Comparison of ENCODE assay signal across 14 cellular contexts in genomic region chr15:75663931-75664421, GRCh38. TPM values are rescaled to one million over a fixed set of nuclear protein-coding genes. Genes with fewer than 3 reads are reported as not detected.
DNase-seq lines count a peak whose midpoint lies in the region; ATAC-seq, FAIRE-seq and TF ChIP-seq lines count a peak whose summit lies in the region.
"Had no signal": no experiment of that assay in that cellular context is flagged by ENCODE, and none has a peak within 500 bp of the region (broad histone marks: within the 10 kb centered on the region; RNA-seq: fewer than 3 reads in every experiment).

No MANE protein-coding gene starts in this region.

- H4K20me1 ChIP-seq in astrocyte (ENCODE audit: insufficient read depth, low read length), result peaks cover 5% of the 10 kb centered on the region
- H4K20me1 ChIP-seq in HepG2 (ENCODE audit: insufficient read depth, low read length), result no peaks in the 10 kb centered on the region

- H3K36me3 ChIP-seq in astrocyte (ENCODE audit: insufficient read depth, low read length), result no peaks in the 10 kb centered on the region
- peaks cover 0 to 5% of the 10 kb centered on the region in 2 experiments; a peak in 2 of 5 replicates for H3K36me3 ChIP-seq in HepG2 (replicated peaks in 1 of 2; ENCODE audit: control insufficient read depth in 1 of 2, insufficient read depth in 2 of 2, low read length in 2 of 2)
- peaks cover 0 to 21% (median 17%) of the 10 kb centered on the region in 5 donors for H3K36me3 ChIP-seq in subcutaneous abdominal adipose tissue (ENCODE audit: control insufficient read depth in 5 of 5, insufficient read depth in 5 of 5, low read length in 5 of 5)
- H3K36me3 ChIP-seq in BE2C, result no peaks in the 10 kb centered on the region
- H3K36me3 ChIP-seq in testis (ENCODE audit: low read depth, missing control alignments), result no peaks in the 10 kb centered on the region

- no peak for FAIRE-seq in astrocyte (lab: Jason Lieb, UNC)
- peak; percentile 39 for FAIRE-seq in HepG2 (lab: Jason Lieb, UNC)

- ATAC-seq in HepG2, result peak; percentile 17
- ATAC-seq: heart left ventricle, WTC11 had no signal

- peaks cover 11% of the 10 kb centered on the region for H3K79me2 ChIP-seq in astrocyte (ENCODE audit: insufficient read depth, low read length)
- no peaks in the 10 kb centered on the region for H3K79me2 ChIP-seq in HepG2 (ENCODE audit: insufficient read depth, low read length)

- TF ChIP-seq EP300 in HepG2 (IDR thresholded peaks at IDR 0.05; ENCODE audit: low read depth in 2 of 2, low read length in 2 of 2) (no peak; a peak in 1 of 4 replicates), HepG2 (CRISPR knock-in tag; IDR thresholded peaks at IDR 0.05; ENCODE audit: borderline replicate concordance) (no peak)

- H3K9ac ChIP-seq in astrocyte (ENCODE audit: low read length) (no peak overlapping the region), HepG2 (ENCODE audit: insufficient read depth, low read depth, low read length) (no peak overlapping the region), subcutaneous abdominal adipose tissue (ENCODE audit: low read length in 5 of 5) (no peak overlapping the region)
- H3K9ac ChIP-seq: BLaER1 treated with 17β-estradiol and CSF1 and Interleukin-3, amounts not matched to agents 10 nM and 100 nM had no signal

- BruUV-seq in HepG2 (replicated peaks; lab: Mats Ljungman, UMichigan), result no TSS peak

- no peak overlapping the region for H2AFZ ChIP-seq in astrocyte (ENCODE audit: low read depth, low read length)
- H2AFZ ChIP-seq in HepG2 (ENCODE audit: low read length), result no peak overlapping the region

- TF ChIP-seq RAD21 in HepG2 (CRISPR knock-in tag; IDR thresholded peaks at IDR 0.05), result 0 out of 2 replicates have a peak, but pooled peaks have one; percentile 13

- no peak overlapping the region for H3K4me3 Mint-ChIP-seq in astrocyte (ENCODE audit: unreplicated experiment)
- no peak overlapping the region for H3K4me3 Mint-ChIP-seq in activated naive CD4-positive, alpha-beta T cell treated with anti-CD3 and anti-CD28 coated beads for 36 hours
- H3K4me3 Mint-ChIP-seq: T-helper 1 cell treated with Interleukin-12 subunit alpha and Interleukin-12 subunit beta and Interleukin-4 antibody, amounts not matched to agents 30 μg/mL and 1 μg/mL, for 36 hours; WTC11 had no signal

- no peaks in the 10 kb centered on the region for H3K9me3 Mint-ChIP-seq in astrocyte (ENCODE audit: unreplicated experiment)
- H3K9me3 Mint-ChIP-seq in activated naive CD4-positive, alpha-beta T cell treated with anti-CD3 and anti-CD28 coated beads for 36 hours, result no peaks in the 10 kb centered on the region
- H3K9me3 Mint-ChIP-seq: T-helper 1 cell treated with Interleukin-12 subunit alpha and Interleukin-12 subunit beta and Interleukin-4 antibody, amounts not matched to agents 30 μg/mL and 1 μg/mL, for 36 hours; WTC11 had no signal

- 6% methylated on average over 9 of the region's 11 CpGs for WGBS in HepG2 (ENCODE audit: low lambda C conversion rate)
- WGBS in testis, 2 donors, result 79 to 82% methylated on average over 11 of the region's 11 CpGs

- CTCF ChIA-PET in HepG2 (lab: Yijun Ruan, JAX; ENCODE audit: low intra/inter-chr PET ratio, low total read pairs), result no interaction called here
- CTCF ChIA-PET in activated naive CD4-positive, alpha-beta T cell treated with anti-CD3 and anti-CD28 coated beads for 36 hours (lab: Charles Lee), result no interaction called here

- H3K4me1 Mint-ChIP-seq in astrocyte (ENCODE audit: low read depth, unreplicated experiment), result peaks cover 34% of the 10 kb centered on the region
- no peaks in the 10 kb centered on the region for H3K4me1 Mint-ChIP-seq in activated naive CD4-positive, alpha-beta T cell treated with anti-CD3 and anti-CD28 coated beads for 36 hours (ENCODE audit: low read depth)
- H3K4me1 Mint-ChIP-seq: WTC11 had no signal

- H3K4me3 ChIP-seq in astrocyte (ENCODE audit: insufficient read depth, low read depth, low read length) (no peak overlapping the region), HepG2 (replicated peaks in 1 of 3; ENCODE audit: insufficient read depth in 1 of 3, low read depth in 2 of 3, low read length in 3 of 3) (peak overlapping the region in 1 of 3 experiments; percentile 14; a peak in 1 of 6 replicates), subcutaneous abdominal adipose tissue (ENCODE audit: low read depth in 1 of 5, low read length in 5 of 5) (no peak overlapping the region), BE2C (ENCODE audit: low read depth, low read length) (no peak overlapping the region), testis (no peak overlapping the region)
- H3K4me3 ChIP-seq: BLaER1 treated with 17β-estradiol and CSF1 and Interleukin-3, amounts not matched to agents 10 nM and 100 nM; heart left ventricle had no signal

- DNase-seq in HuH-7 (ENCODE audit: low spot score), result peak; percentile 69
- DNase-seq in astrocyte (ENCODE audit: low read depth), result no peak
- no peak for DNase-seq in HepG2 (ENCODE audit: low spot score)
- DNase-seq in BE2C, result no peak
- DNase-seq in activated naive CD4-positive, alpha-beta T cell treated with anti-CD3 and anti-CD28 coated beads for 36 hours, result no peak
- no peak for DNase-seq in testis
- no peak for DNase-seq in ecto neural progenitor cell (ENCODE audit: low spot score)
- DNase-seq: DMS79 treated with DMSO at 0.1 percent for 48 hours, NCI-H2081 had no signal

- H3K4me2 ChIP-seq in astrocyte (ENCODE audit: low read length) (no peak overlapping the region), HepG2 (ENCODE audit: low read depth, low read length) (peak overlapping the region; percentile 40)

- H3K4me1 ChIP-seq in astrocyte (ENCODE audit: insufficient read depth, low read length) (peaks cover 47% of the 10 kb centered on the region), HepG2 (ENCODE audit: insufficient read depth, low read length) (peaks cover 59% of the 10 kb centered on the region), subcutaneous abdominal adipose tissue (ENCODE audit: control insufficient read depth in 5 of 5, insufficient read depth in 5 of 5, low read length in 5 of 5) (peaks cover 13 to 64% (median 51%) of the 10 kb centered on the region in 5 donors), BE2C (peaks cover 12% of the 10 kb centered on the region), testis (peaks cover 20% of the 10 kb centered on the region)

- no peak for TF ChIP-seq CTCF in astrocyte (IDR thresholded peaks at IDR 0.05; ENCODE audit: insufficient read depth, low read depth, low read length)
- no peak for TF ChIP-seq CTCF in HepG2 (CRISPR knock-in tag; IDR thresholded peaks at IDR 0.05)
- TF ChIP-seq CTCF in BE2C (IDR thresholded peaks at IDR 0.05; ENCODE audit: low read depth, low read length), result no peak
- no peak for TF ChIP-seq CTCF in testis (IDR thresholded peaks at IDR 0.05)

- H3K27me3 Mint-ChIP-seq in astrocyte (ENCODE audit: low read depth, unreplicated experiment), result no peaks in the 10 kb centered on the region
- H3K27me3 Mint-ChIP-seq in activated naive CD4-positive, alpha-beta T cell treated with anti-CD3 and anti-CD28 coated beads for 36 hours (ENCODE audit: low read depth), result no peaks in the 10 kb centered on the region

- H3K27ac ChIP-seq in astrocyte (ENCODE audit: low read depth, low read length) (no peak overlapping the region), HepG2 (ENCODE audit: extremely low read length, insufficient read depth, low read length) (no peak overlapping the region), subcutaneous abdominal adipose tissue (ENCODE audit: low read depth, low read length) (peak overlapping the region; percentile 93), testis (no peak overlapping the region)

- H3K27ac Mint-ChIP-seq in astrocyte (ENCODE audit: unreplicated experiment), result peak overlapping the region; percentile 34
- no peak overlapping the region for H3K27ac Mint-ChIP-seq in activated naive CD4-positive, alpha-beta T cell treated with anti-CD3 and anti-CD28 coated beads for 36 hours
- H3K27ac Mint-ChIP-seq: T-helper 1 cell treated with Interleukin-12 subunit alpha and Interleukin-12 subunit beta and Interleukin-4 antibody, amounts not matched to agents 30 μg/mL and 1 μg/mL, for 36 hours; WTC11 had no signal

- H3K27me3 ChIP-seq in astrocyte (ENCODE audit: insufficient read depth, low read length), result no peaks in the 10 kb centered on the region
- no peaks in the 10 kb centered on the region for H3K27me3 ChIP-seq in HepG2 (ENCODE audit: control insufficient read depth in 1 of 2, insufficient read depth in 2 of 2, low read length in 2 of 2)
- peaks cover 0 to 2% (median 0%) of the 10 kb centered on the region in 5 donors for H3K27me3 ChIP-seq in subcutaneous abdominal adipose tissue (ENCODE audit: control insufficient read depth in 5 of 5, insufficient read depth in 4 of 5, low read length in 5 of 5)
- H3K27me3 ChIP-seq in BE2C, result no peaks in the 10 kb centered on the region
- H3K27me3 ChIP-seq in testis, result no peaks in the 10 kb centered on the region
- H3K27me3 ChIP-seq: BLaER1 treated with 17β-estradiol and CSF1 and Interleukin-3, amounts not matched to agents 10 nM and 100 nM; heart left ventricle had no signal

- intact Hi-C loops in HepG2 (cut with micrococcal nuclease; ENCODE audit: unreplicated experiment) (no loop called here), testis (cut with DNase I; ENCODE audit: low total_unique reads) (no loop called here)
- intact Hi-C loops in activated naive CD4-positive, alpha-beta T cell treated with anti-CD3 and anti-CD28 coated beads for 36 hours (cut with micrococcal nuclease), result no loop called here

- H3K36me3 Mint-ChIP-seq in astrocyte (ENCODE audit: low read depth, unreplicated experiment), result peaks cover 16% of the 10 kb centered on the region
- H3K36me3 Mint-ChIP-seq in activated naive CD4-positive, alpha-beta T cell treated with anti-CD3 and anti-CD28 coated beads for 36 hours (ENCODE audit: low read depth), result no peaks in the 10 kb centered on the region
- H3K36me3 Mint-ChIP-seq: WTC11 had no signal

- H3K9me3 ChIP-seq in astrocyte (ENCODE audit: insufficient read depth, low read depth, low read length) (no peaks in the 10 kb centered on the region), HepG2 (ENCODE audit: low read length) (no peaks in the 10 kb centered on the region), subcutaneous abdominal adipose tissue (ENCODE audit: control insufficient read depth in 5 of 5, low read length in 5 of 5) (no peaks in the 10 kb centered on the region), BE2C (no peaks in the 10 kb centered on the region), testis (no peaks in the 10 kb centered on the region)
- H3K9me3 ChIP-seq: BLaER1 treated with 17β-estradiol and CSF1 and Interleukin-3, amounts not matched to agents 10 nM and 100 nM; heart left ventricle had no signal

- POLR2A ChIA-PET in HepG2 (lab: Yijun Ruan, JAX), result interaction anchor here (0.7 to 2.3 kb wide), 2 partner anchors 12 to 25 kb away, joined by 3 to 12 read pairs; partner anchors contain the start of gene IMP3

- in situ Hi-C loops in HepG2 (cut with HindIII; ENCODE audit: extremely low pct_ligation_motif_present, low pct_unique_long_range_greater_than_20kb), result no loop called here

- TF ChIP-seq POLR2A in HepG2 (IDR thresholded peaks at IDR 0.05; ENCODE audit: insufficient read depth in 1 of 2, low read depth in 2 of 2, low read length in 2 of 2) (no peak), testis (IDR thresholded peaks at IDR 0.05) (no peak)

RNA-seq across cellular contexts. Expression of gene SNX33, which starts 16.3 kb away (rescaled TPM):
- total RNA-seq in astrocyte, result 22.3 and 25.6 TPM in 2 replicates
- total RNA-seq in HepG2 (2016; rRNA removed; fragmentation: Illumina TruSeq; extraction: Trizol), result 10.8 and 11.0 TPM in 2 replicates
- 0.71 and 0.91 TPM in 2 replicates for total RNA-seq in HepG2 (2016; cell fraction: cytosol; rRNA removed; fragmentation: Illumina TruSeq; extraction: Trizol; ENCODE audit: low read depth)
- 7.9 and 10.3 TPM in 2 replicates for total RNA-seq in HepG2 (2016; cell fraction: insoluble cytoplasmic fraction; rRNA removed; fragmentation: Illumina TruSeq; extraction: Trizol)
- total RNA-seq in HepG2 (2016; cell fraction: membrane; rRNA removed; fragmentation: Illumina TruSeq; extraction: Trizol), result 3.9 and 4.8 TPM in 2 replicates
- total RNA-seq in HepG2 (2016; cell fraction: nucleus; rRNA removed; fragmentation: Illumina TruSeq; extraction: Trizol), result 10.1 and 11.4 TPM in 2 replicates
- polyA plus RNA-seq in HepG2 (2011; rRNA removed), result 11.6 and 18.9 TPM in 2 replicates
- 9.3 and 11.8 TPM in 2 replicates for polyA plus RNA-seq in HepG2 (2011; cell fraction: cytosol; rRNA removed)
- 50.4 and 52.6 TPM in 2 replicates for polyA plus RNA-seq in HepG2 (2011; cell fraction: nucleus; rRNA removed)
- polyA plus RNA-seq in HepG2 (2012), result 12.7 and 13.6 TPM in 2 replicates
- 0.63 and 0.86 TPM in 2 replicates for polyA plus RNA-seq in HepG2 (2016; cell fraction: cytosol; fragmentation: Illumina TruSeq; extraction: Trizol; ENCODE audit: low read depth)
- polyA plus RNA-seq in HepG2 (2016; cell fraction: insoluble cytoplasmic fraction; fragmentation: Illumina TruSeq; extraction: Trizol; ENCODE audit: low read depth), result 9.7 and 12.3 TPM in 2 replicates
- polyA plus RNA-seq in HepG2 (2016; cell fraction: membrane; fragmentation: Illumina TruSeq; extraction: Trizol; ENCODE audit: low read depth), result 2.5 and 3.6 TPM in 2 replicates
- 19.1 and 19.2 TPM in 2 replicates for polyA plus RNA-seq in HepG2 (2016; cell fraction: nucleus; fragmentation: Illumina TruSeq; extraction: Trizol; ENCODE audit: insufficient read depth, low read depth)
- 26.7 and 38.9 TPM in 2 replicates for polyA minus RNA-seq in HepG2 (2011; rRNA and poly(A)+ RNA removed; ENCODE audit: low replicate concordance)
- polyA minus RNA-seq in HepG2 (2011; cell fraction: cytosol; rRNA and poly(A)+ RNA removed), result 13.9 and 19.9 TPM in 2 replicates
- 21.4 and 25.6 TPM in 2 replicates for polyA minus RNA-seq in HepG2 (2011; cell fraction: nucleus; rRNA and poly(A)+ RNA removed)
- 1.6 TPM for polyA plus RNA-seq in BE2C (2012; ENCODE audit: insufficient read depth, insufficient read length, low read depth)
- 1 to 10 TPM; 1.1 TPM for total RNA-seq in activated naive CD4-positive, alpha-beta T cell treated with anti-CD3 and anti-CD28 coated beads for 36 hours
- 10 to 100 TPM in 1 of 2 donors, 1 to 10 TPM in 1; 8.3 to 11.5 TPM for total RNA-seq in testis
- polyA plus RNA-seq in testis (ENCODE audit: insufficient read depth, low read depth, low replicate concordance), result 10.5 TPM

RNA-seq across cellular contexts. Expression of gene IMP3, which starts 24.0 kb away (rescaled TPM):
- total RNA-seq in astrocyte (43.9 and 48.4 TPM in 2 replicates), HepG2 (2016; rRNA removed; fragmentation: Illumina TruSeq; extraction: Trizol) (143 and 165 TPM in 2 replicates), testis (100 to 1,000 TPM in 1 of 2 donors, 10 to 100 TPM in 1; 87.5 to 111 TPM)
- 53.3 and 58.3 TPM in 2 replicates for total RNA-seq in HepG2 (2016; cell fraction: cytosol; rRNA removed; fragmentation: Illumina TruSeq; extraction: Trizol; ENCODE audit: low read depth)
- total RNA-seq in HepG2 (2016; cell fraction: insoluble cytoplasmic fraction; rRNA removed; fragmentation: Illumina TruSeq; extraction: Trizol), result 140 and 190 TPM in 2 replicates
- 89.4 and 101 TPM in 2 replicates for total RNA-seq in HepG2 (2016; cell fraction: membrane; rRNA removed; fragmentation: Illumina TruSeq; extraction: Trizol)
- total RNA-seq in HepG2 (2016; cell fraction: nucleus; rRNA removed; fragmentation: Illumina TruSeq; extraction: Trizol), result 53.0 and 64.9 TPM in 2 replicates
- polyA plus RNA-seq in HepG2 (2011; rRNA removed) (38.3 and 40.4 TPM in 2 replicates), testis (ENCODE audit: insufficient read depth, low read depth, low replicate concordance) (32.6 TPM)
- 55.6 and 80.6 TPM in 2 replicates for polyA plus RNA-seq in HepG2 (2011; cell fraction: cytosol; rRNA removed)
- polyA plus RNA-seq in HepG2 (2011; cell fraction: nucleus; rRNA removed), result 36.4 and 36.8 TPM in 2 replicates
- polyA plus RNA-seq in HepG2 (2012), result 33.6 and 51.6 TPM in 2 replicates
- 32.6 and 40.1 TPM in 2 replicates for polyA plus RNA-seq in HepG2 (2016; cell fraction: cytosol; fragmentation: Illumina TruSeq; extraction: Trizol; ENCODE audit: low read depth)
- polyA plus RNA-seq in HepG2 (2016; cell fraction: insoluble cytoplasmic fraction; fragmentation: Illumina TruSeq; extraction: Trizol; ENCODE audit: low read depth), result 146 and 162 TPM in 2 replicates
- polyA plus RNA-seq in HepG2 (2016; cell fraction: membrane; fragmentation: Illumina TruSeq; extraction: Trizol; ENCODE audit: low read depth), result 51.8 and 60.0 TPM in 2 replicates
- polyA plus RNA-seq in HepG2 (2016; cell fraction: nucleus; fragmentation: Illumina TruSeq; extraction: Trizol; ENCODE audit: insufficient read depth, low read depth), result 76.9 and 83.4 TPM in 2 replicates
- 38.2 and 47.6 TPM in 2 replicates for polyA minus RNA-seq in HepG2 (2011; rRNA and poly(A)+ RNA removed; ENCODE audit: low replicate concordance)
- 32.0 and 35.4 TPM in 2 replicates for polyA minus RNA-seq in HepG2 (2011; cell fraction: cytosol; rRNA and poly(A)+ RNA removed)
- 17.8 and 21.0 TPM in 2 replicates for polyA minus RNA-seq in HepG2 (2011; cell fraction: nucleus; rRNA and poly(A)+ RNA removed)
- 427 TPM for polyA plus RNA-seq in BE2C (2012; ENCODE audit: insufficient read depth, insufficient read length, low read depth)
- total RNA-seq in activated naive CD4-positive, alpha-beta T cell treated with anti-CD3 and anti-CD28 coated beads for 36 hours, result 10 to 100 TPM; 46.1 to 46.8 TPM

RNA-seq across cellular contexts. Expression of gene SNUPN, which starts 38.5 kb away (rescaled TPM):
- total RNA-seq in astrocyte (15.9 and 17.0 TPM in 2 replicates), HepG2 (2016; rRNA removed; fragmentation: Illumina TruSeq; extraction: Trizol) (16.4 and 18.3 TPM in 2 replicates), testis (10 to 100 TPM; 37.0 to 44.6 TPM)
- total RNA-seq in HepG2 (2016; cell fraction: cytosol; rRNA removed; fragmentation: Illumina TruSeq; extraction: Trizol; ENCODE audit: low read depth), result 6.8 and 7.2 TPM in 2 replicates
- 15.6 and 16.3 TPM in 2 replicates for total RNA-seq in HepG2 (2016; cell fraction: insoluble cytoplasmic fraction; rRNA removed; fragmentation: Illumina TruSeq; extraction: Trizol)
- total RNA-seq in HepG2 (2016; cell fraction: membrane; rRNA removed; fragmentation: Illumina TruSeq; extraction: Trizol), result 12.1 and 13.5 TPM in 2 replicates
- 6.7 and 7.2 TPM in 2 replicates for total RNA-seq in HepG2 (2016; cell fraction: nucleus; rRNA removed; fragmentation: Illumina TruSeq; extraction: Trizol)
- polyA plus RNA-seq in HepG2 (2011; rRNA removed) (7.6 and 9.0 TPM in 2 replicates), testis (ENCODE audit: insufficient read depth, low read depth, low replicate concordance) (97.5 TPM)
- polyA plus RNA-seq in HepG2 (2011; cell fraction: cytosol; rRNA removed), result 6.7 and 7.3 TPM in 2 replicates
- 4.2 and 4.4 TPM in 2 replicates for polyA plus RNA-seq in HepG2 (2011; cell fraction: nucleus; rRNA removed)
- 6.0 and 8.6 TPM in 2 replicates for polyA plus RNA-seq in HepG2 (2012)
- polyA plus RNA-seq in HepG2 (2016; cell fraction: cytosol; fragmentation: Illumina TruSeq; extraction: Trizol; ENCODE audit: low read depth), result 4.4 and 6.8 TPM in 2 replicates
- polyA plus RNA-seq in HepG2 (2016; cell fraction: insoluble cytoplasmic fraction; fragmentation: Illumina TruSeq; extraction: Trizol; ENCODE audit: low read depth), result 19.3 and 20.4 TPM in 2 replicates
- polyA plus RNA-seq in HepG2 (2016; cell fraction: membrane; fragmentation: Illumina TruSeq; extraction: Trizol; ENCODE audit: low read depth), result 8.3 and 9.4 TPM in 2 replicates
- polyA plus RNA-seq in HepG2 (2016; cell fraction: nucleus; fragmentation: Illumina TruSeq; extraction: Trizol; ENCODE audit: insufficient read depth, low read depth), result 10.9 and 12.9 TPM in 2 replicates
- polyA minus RNA-seq in HepG2 (2011; rRNA and poly(A)+ RNA removed; ENCODE audit: low replicate concordance), result 5.9 and 26.5 TPM in 2 replicates
- polyA minus RNA-seq in HepG2 (2011; cell fraction: cytosol; rRNA and poly(A)+ RNA removed), result 4.9 and 5.9 TPM in 2 replicates
- polyA minus RNA-seq in HepG2 (2011; cell fraction: nucleus; rRNA and poly(A)+ RNA removed), result 8.1 and 9.9 TPM in 2 replicates
- 15.7 TPM for polyA plus RNA-seq in BE2C (2012; ENCODE audit: insufficient read depth, insufficient read length, low read depth)
- 10 to 100 TPM; 28.5 to 33.1 TPM for total RNA-seq in activated naive CD4-positive, alpha-beta T cell treated with anti-CD3 and anti-CD28 coated beads for 36 hours

RNA-seq across cellular contexts. Expression of gene CSPG4, which starts 48.7 kb away (rescaled TPM):
- total RNA-seq in astrocyte (26.9 and 47.8 TPM in 2 replicates), HepG2 (2016; rRNA removed; fragmentation: Illumina TruSeq; extraction: Trizol) (0.03 and 0.04 TPM in 2 replicates), testis (1 to 10 TPM; 5.2 to 6.5 TPM)
- total RNA-seq in HepG2 (2016; cell fraction: cytosol; rRNA removed; fragmentation: Illumina TruSeq; extraction: Trizol; ENCODE audit: low read depth), result not detected in 2 replicates
- total RNA-seq in HepG2 (2016; cell fraction: insoluble cytoplasmic fraction; rRNA removed; fragmentation: Illumina TruSeq; extraction: Trizol), result 0.01 and 0.02 TPM in 2 replicates
- not detected in 2 replicates for total RNA-seq in HepG2 (2016; cell fraction: membrane; rRNA removed; fragmentation: Illumina TruSeq; extraction: Trizol)
- 0.06 and 0.09 TPM in 2 replicates for total RNA-seq in HepG2 (2016; cell fraction: nucleus; rRNA removed; fragmentation: Illumina TruSeq; extraction: Trizol)
- polyA plus RNA-seq in HepG2 (2011; rRNA removed) (0.01 and 0.03 TPM in 2 replicates), testis (ENCODE audit: insufficient read depth, low read depth, low replicate concordance) (4.4 TPM)
- 0.01 TPM in 2 replicates for polyA plus RNA-seq in HepG2 (2011; cell fraction: cytosol; rRNA removed)
- 0.14 and 0.19 TPM in 2 replicates for polyA plus RNA-seq in HepG2 (2011; cell fraction: nucleus; rRNA removed)
- 0.03 and 0.04 TPM in 2 replicates for polyA plus RNA-seq in HepG2 (2012)
- polyA plus RNA-seq in HepG2 (2016; cell fraction: cytosol; fragmentation: Illumina TruSeq; extraction: Trizol; ENCODE audit: low read depth), result not detected in 2 replicates
- not detected in 2 replicates for polyA plus RNA-seq in HepG2 (2016; cell fraction: insoluble cytoplasmic fraction; fragmentation: Illumina TruSeq; extraction: Trizol; ENCODE audit: low read depth)
- not detected in 2 replicates for polyA plus RNA-seq in HepG2 (2016; cell fraction: membrane; fragmentation: Illumina TruSeq; extraction: Trizol; ENCODE audit: low read depth)
- not detected in 2 replicates for polyA plus RNA-seq in HepG2 (2016; cell fraction: nucleus; fragmentation: Illumina TruSeq; extraction: Trizol; ENCODE audit: insufficient read depth, low read depth)
- polyA minus RNA-seq in HepG2 (2011; rRNA and poly(A)+ RNA removed; ENCODE audit: low replicate concordance), result 0.08 and 24.5 TPM in 2 replicates
- 0.18 TPM in 1 of 2 replicates, not detected in the other for polyA minus RNA-seq in HepG2 (2011; cell fraction: cytosol; rRNA and poly(A)+ RNA removed)
- 0.12 and 0.13 TPM in 2 replicates for polyA minus RNA-seq in HepG2 (2011; cell fraction: nucleus; rRNA and poly(A)+ RNA removed)
- 5.9 TPM for polyA plus RNA-seq in BE2C (2012; ENCODE audit: insufficient read depth, insufficient read length, low read depth)
- not detected for total RNA-seq in activated naive CD4-positive, alpha-beta T cell treated with anti-CD3 and anti-CD28 coated beads for 36 hours
